Comparison of ENCODE assay signal across 16 cellular contexts in the genomic region with DNA sequence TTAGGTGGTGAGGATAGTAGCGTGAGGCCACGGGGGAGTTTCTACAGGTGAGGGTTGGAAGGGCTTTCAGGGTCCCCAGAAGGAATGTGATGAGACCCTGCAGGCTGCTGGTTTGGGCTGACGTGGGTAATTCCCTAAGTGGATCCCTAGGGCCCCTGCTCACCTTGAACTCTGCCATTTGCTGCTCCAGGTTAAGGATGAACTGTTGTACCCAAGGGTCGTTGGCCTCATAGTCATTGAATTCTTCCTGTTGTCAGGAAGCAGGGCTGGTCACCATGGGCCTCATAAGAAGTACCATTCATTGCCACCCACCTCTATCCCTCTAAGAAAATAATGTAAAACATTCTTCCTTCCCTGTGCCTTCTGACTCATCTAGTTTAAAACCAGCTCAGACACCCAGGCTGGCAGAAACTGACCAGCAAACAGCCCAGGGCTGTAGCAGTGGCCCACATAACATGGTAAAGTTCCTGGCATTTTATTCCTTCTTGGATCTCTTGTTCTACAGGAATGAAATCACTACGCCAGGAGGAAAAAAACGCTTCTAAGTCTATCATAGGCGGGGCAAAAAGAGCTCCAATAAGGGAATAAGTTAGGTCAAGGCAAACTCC. TPM values are rescaled to one million over a fixed set of nuclear protein-coding genes. Genes with fewer than 3 reads are reported as not detected.
DNase-seq lines count a peak whose midpoint lies in the region; ATAC-seq and TF ChIP-seq lines count a peak whose summit lies in the region.
"Had no signal": no experiment of that assay in that cellular context is flagged by ENCODE, and none has a peak within 500 bp of the region (broad histone marks: within the 10 kb centered on the region; RNA-seq: fewer than 3 reads in every experiment).

No MANE protein-coding gene starts in this region.

- H3K4me1 Mint-ChIP-seq in brain: no peaks in the 10 kb centered on the region
- H3K4me1 Mint-ChIP-seq: nephron had no signal

- intact Hi-C loops in IMR-90 (cut with micrococcal nuclease) (loop anchor here (5.0 kb wide), 1 partner anchor 100 kb away; no protein-coding TSS in a partner anchor), vagina (cut with DNase I) (no loop called here), left ventricle myocardium inferior (cut with micrococcal nuclease) (no loop called here)

- no peak; the same call in 1 of the 2 replicates for TF ChIP-seq RAD21 in IMR-90 (IDR thresholded peaks at IDR 0.05; ENCODE audit: low read length)

- peak overlapping the region in 3 of 5 experiments; percentile 49 to 63 (median 61) for H3K27ac Mint-ChIP-seq in brain
- H3K27ac Mint-ChIP-seq: CD8-positive, alpha-beta T cell; nephron had no signal

- no peaks in the 10 kb centered on the region for H4K20me1 ChIP-seq in IMR-90 (ENCODE audit: insufficient read depth, low read length)

- peak overlapping the region; percentile 2 for H2AFZ ChIP-seq in IMR-90 (replicated peaks; ENCODE audit: low read length, poor library complexity)

- H3K27me3 Mint-ChIP-seq in brain: no peaks in the 10 kb centered on the region

- no peak overlapping the region for H4K91ac ChIP-seq in IMR-90 (ENCODE audit: insufficient read depth, low read depth, low read length)

- no peak for TF ChIP-seq EP300 in gastroesophageal sphincter (IDR thresholded peaks at IDR 0.05)

- DNase-seq in AG08396 (ENCODE audit: low spot score) (peak; percentile 53), IMR-90 (peak; percentile 57), vagina (ENCODE audit: extremely low spot score in 2 of 2) (no peak), left ventricle myocardium inferior (no peak), retina (no peak)
- DNase-seq: activated T-cell treated with anti-CD3 and anti-CD28 coated beads, Interleukin-2, amount 50 U/mL, for 1 hour; CD8-positive, alpha-beta T cell; immature natural killer cell; NCI-H1048; NCI-H510A; SIG-M5 had no signal

- no peak for TF ChIP-seq CTCF in IMR-90 (conservative IDR thresholded peaks at IDR 0.05; ENCODE audit: low read depth, low read length)
- no peak for TF ChIP-seq CTCF in brain (conservative IDR thresholded peaks at IDR 0.05)
- no peak for TF ChIP-seq CTCF in gastroesophageal sphincter (IDR thresholded peaks at IDR 0.05)
- TF ChIP-seq CTCF in vagina (IDR thresholded peaks at IDR 0.05): no peak
- no peak for TF ChIP-seq CTCF in left ventricle myocardium inferior (IDR thresholded peaks at IDR 0.05; ENCODE audit: borderline replicate concordance)

- no TSS peak for BruUV-seq in IMR-90 (replicated peaks; lab: Mats Ljungman, UMichigan)

- H3K23ac ChIP-seq in IMR-90 (ENCODE audit: low read depth, low read length): no peak overlapping the region

- in situ Hi-C loops in IMR-90 (cut with MboI; ENCODE audit: low sequenced_read_pairs): no loop called here

- H3K14ac ChIP-seq in IMR-90 (replicated peaks; ENCODE audit: low read depth, low read length): peak overlapping the region; percentile 57; the same call in 1 of the 2 replicates

- H4K8ac ChIP-seq in IMR-90 (ENCODE audit: low read depth in 2 of 2, low read length in 2 of 2): peak overlapping the region in 1 of 2 experiments; percentile 25; a peak in 1 of 4 replicates

- no peak overlapping the region for H3K4me3 ChIP-seq in IMR-90 (ENCODE audit: insufficient read depth, low read depth, low read length)
- no peak overlapping the region for H3K4me3 ChIP-seq in mesodermal cell (ENCODE audit: extremely low read depth, insufficient read depth, low read length, poor library complexity, severe bottlenecking)
- H3K4me3 ChIP-seq in gastroesophageal sphincter: no peak overlapping the region
- no peak overlapping the region for H3K4me3 ChIP-seq in vagina
- no peak overlapping the region for H3K4me3 ChIP-seq in left ventricle myocardium inferior
- H3K4me3 ChIP-seq: cardiac muscle cell had no signal

- peak overlapping the region; percentile 24 for H3K4ac ChIP-seq in IMR-90 (ENCODE audit: low read depth, low read length)

- no peaks in the 10 kb centered on the region for H3K27me3 ChIP-seq in IMR-90 (ENCODE audit: control insufficient read depth, insufficient read depth, low read length)
- H3K27me3 ChIP-seq in gastroesophageal sphincter: no peaks in the 10 kb centered on the region
- H3K27me3 ChIP-seq in vagina: no peaks in the 10 kb centered on the region
- no peaks in the 10 kb centered on the region for H3K27me3 ChIP-seq in left ventricle myocardium inferior (ENCODE audit: low read depth)
- H3K27me3 ChIP-seq: cardiac muscle cell had no signal

- no peak overlapping the region for H2BK20ac ChIP-seq in IMR-90 (ENCODE audit: low read depth, low read length)

- no peak overlapping the region for H3K4me2 ChIP-seq in IMR-90 (ENCODE audit: low read depth, low read length)

- peak overlapping the region; percentile 79 for H2BK5ac ChIP-seq in IMR-90 (ENCODE audit: low read depth, low read length, poor library complexity, severe bottlenecking)

- dilution Hi-C loops in IMR-90 (cut with HindIII; ENCODE audit: low sequenced_read_pairs, unreplicated experiment): no loop called here

- 63% methylated on average over 1 of the region's 7 CpGs; no CpG with 5 or more reads in 1 of the 2 experiments for WGBS in IMR-90 (ENCODE audit: extremely low coverage in 2 of 2, insufficient read length in 1 of 2), 2 experiments
- WGBS in mesodermal cell (ENCODE audit: insufficient coverage in 2 of 2), 2 experiments: 93 to 95% methylated on average over 5 of the region's 7 CpGs
- WGBS in gastroesophageal sphincter (ENCODE audit: low coverage in 1 of 2), 2 donors: 92 to 94% methylated on average over 4 of the region's 7 CpGs

- no peaks in the 10 kb centered on the region for H3K9me3 ChIP-seq in IMR-90 (ENCODE audit: control insufficient read depth, insufficient read depth, low read length)
- H3K9me3 ChIP-seq in mesodermal cell (ENCODE audit: control insufficient read depth, low read length): no peaks in the 10 kb centered on the region
- H3K9me3 ChIP-seq in gastroesophageal sphincter: no peaks in the 10 kb centered on the region
- no peaks in the 10 kb centered on the region for H3K9me3 ChIP-seq in vagina
- H3K9me3 ChIP-seq in left ventricle myocardium inferior (replicated peaks): no peaks in the 10 kb centered on the region

- no peaks in the 10 kb centered on the region for H3K9me3 Mint-ChIP-seq in brain
- H3K9me3 Mint-ChIP-seq: CD8-positive, alpha-beta T cell; immature natural killer cell; nephron had no signal

- ATAC-seq in IMR-90 (ENCODE audit: low read depth) (peak; percentile 84), gastroesophageal sphincter (no peak)
- ATAC-seq: CD8-positive, alpha-beta T cell had no signal

- no peak overlapping the region for H2AK5ac ChIP-seq in IMR-90 (ENCODE audit: low read depth, low read length)

- H3K79me1 ChIP-seq in IMR-90 (ENCODE audit: low read depth in 1 of 2, low read length in 2 of 2): peaks cover 0 to 4% of the 10 kb centered on the region in 2 experiments; a peak in 1 of 4 replicates

- H2BK120ac ChIP-seq in IMR-90 (ENCODE audit: low read depth, low read length): 0 out of 2 replicates have a peak overlapping the region, but pooled peaks have one; percentile 46

- no peak overlapping the region for H2BK15ac ChIP-seq in IMR-90 (ENCODE audit: low read depth, low read length)

- H3K9ac ChIP-seq in IMR-90 (ENCODE audit: low read depth, low read length): no peak overlapping the region

- H3K4me3 Mint-ChIP-seq in brain: no peak overlapping the region
- H3K4me3 Mint-ChIP-seq: CD8-positive, alpha-beta T cell; immature natural killer cell; nephron had no signal

- CTCF ChIA-PET in IMR-90 (lab: Yijun Ruan, JAX): no interaction called here

- H2AK9ac ChIP-seq in IMR-90 (replicated peaks; ENCODE audit: low read depth, low read length, poor library complexity): peak overlapping the region; percentile 3

- H3K27ac ChIP-seq in IMR-90 (ENCODE audit: insufficient read depth, low read length): no peak overlapping the region
- peak overlapping the region; percentile 36 for H3K27ac ChIP-seq in mesodermal cell (ENCODE audit: low read depth, low read length, severe bottlenecking)
- no peak overlapping the region for H3K27ac ChIP-seq in gastroesophageal sphincter
- no peak overlapping the region for H3K27ac ChIP-seq in vagina
- H3K27ac ChIP-seq in left ventricle myocardium inferior (replicated peaks): no peak overlapping the region
- H3K27ac ChIP-seq: cardiac muscle cell had no signal

- H3K9me1 ChIP-seq in IMR-90 (ENCODE audit: insufficient read depth, low read length): peaks cover 20% of the 10 kb centered on the region

- no peak overlapping the region for H3K56ac ChIP-seq in IMR-90 (ENCODE audit: extremely low read depth, insufficient read depth, low read length)

- POLR2A ChIA-PET in IMR-90 (lab: Charles Lee; ENCODE audit: unreplicated experiment): no interaction called here

- peaks cover 35% of the 10 kb centered on the region for H3K36me3 Mint-ChIP-seq in brain

- H3K4me1 ChIP-seq in IMR-90 (ENCODE audit: control insufficient read depth, insufficient read depth, low read length) (peaks cover 11% of the 10 kb centered on the region), mesodermal cell (ENCODE audit: control insufficient read depth, insufficient read depth, low read length, poor library complexity, severe bottlenecking) (peaks cover 6% of the 10 kb centered on the region), gastroesophageal sphincter (peaks cover 0 to 16% (median 0%) of the 10 kb centered on the region in 3 donors), vagina (peaks cover 15% of the 10 kb centered on the region), left ventricle myocardium inferior (peaks cover 34% of the 10 kb centered on the region)

- no peak for TF ChIP-seq POLR2A in IMR-90 (IDR thresholded peaks at IDR 0.05; ENCODE audit: low read depth, low read length)
- no peak for TF ChIP-seq POLR2A in gastroesophageal sphincter (IDR thresholded peaks at IDR 0.05)
- TF ChIP-seq POLR2A in vagina (IDR thresholded peaks at IDR 0.05): no peak

- peak overlapping the region; percentile 21; the same call in 1 of the 2 replicates for H3K18ac ChIP-seq in IMR-90 (ENCODE audit: low read depth, low read length)

- H4K5ac ChIP-seq in IMR-90 (ENCODE audit: low read depth, low read length): no peak overlapping the region

- H3K36me3 ChIP-seq in IMR-90 (ENCODE audit: control insufficient read depth, insufficient read depth, low read length) (peaks cover 57% of the 10 kb centered on the region), mesodermal cell (ENCODE audit: control insufficient read depth, insufficient read depth, low read length) (peaks cover 60% of the 10 kb centered on the region), gastroesophageal sphincter (peaks cover 0 to 95% of the 10 kb centered on the region in 2 donors), vagina (peaks cover 0 to 49% of the 10 kb centered on the region in 2 donors), left ventricle myocardium inferior (peaks cover 64% of the 10 kb centered on the region)

RNA-seq across cellular contexts. Expression of gene FCSK, which starts 27.6 kb away (rescaled TPM):
- total RNA-seq in IMR-90 (2012; rRNA removed) (5.3 and 6.1 TPM in 2 replicates), gastroesophageal sphincter (10 to 100 TPM in 3 of 4 donors, 1 to 10 TPM in 1; 6.9 to 21.8 (median 12.4) TPM), vagina (20.6 TPM), left ventricle myocardium inferior (7.4 TPM)
- polyA plus RNA-seq in IMR-90 (2012; rRNA removed) (7.2 and 8.3 TPM in 2 replicates), brain (ENCODE audit: insufficient read depth, low read depth, low replicate concordance) (9.1 TPM)
- 2.9 and 5.1 TPM in 2 replicates for polyA plus RNA-seq in IMR-90 (2012; cell fraction: cytosol; rRNA removed)
- polyA plus RNA-seq in IMR-90 (2012; cell fraction: nucleus; rRNA removed; ENCODE audit: low replicate concordance): 37.1 and 78.4 TPM in 2 replicates
- polyA plus RNA-seq in mesodermal cell (2013, experiment 1 of 2): 6.2 TPM
- 4.8 TPM for polyA plus RNA-seq in mesodermal cell (2013, experiment 2 of 2)

RNA-seq across cellular contexts. Expression of gene COG4, which starts 41.3 kb away (rescaled TPM):
- total RNA-seq in IMR-90 (2012; rRNA removed) (85.0 and 96.1 TPM in 2 replicates), gastroesophageal sphincter (10 to 100 TPM; 32.3 to 37.4 (median 35.0) TPM), vagina (39.3 TPM), left ventricle myocardium inferior (43.7 TPM)
- polyA plus RNA-seq in IMR-90 (2012; rRNA removed) (47.5 and 49.7 TPM in 2 replicates), brain (ENCODE audit: insufficient read depth, low read depth, low replicate concordance) (77.8 TPM)
- polyA plus RNA-seq in IMR-90 (2012; cell fraction: cytosol; rRNA removed): 71.3 and 112 TPM in 2 replicates
- polyA plus RNA-seq in IMR-90 (2012; cell fraction: nucleus; rRNA removed; ENCODE audit: low replicate concordance): 77.5 and 117 TPM in 2 replicates
- polyA plus RNA-seq in mesodermal cell (2013, experiment 1 of 2): 46.5 TPM
- polyA plus RNA-seq in mesodermal cell (2013, experiment 2 of 2): 44.2 TPM

RNA-seq across cellular contexts. Expression of gene SF3B3, which starts 41.6 kb away (rescaled TPM):
- 97.9 and 112 TPM in 2 replicates for total RNA-seq in IMR-90 (2012; rRNA removed)
- 123 and 134 TPM in 2 replicates for polyA plus RNA-seq in IMR-90 (2012; rRNA removed)
- 57.4 and 93.9 TPM in 2 replicates for polyA plus RNA-seq in IMR-90 (2012; cell fraction: cytosol; rRNA removed)
- 86.5 and 136 TPM in 2 replicates for polyA plus RNA-seq in IMR-90 (2012; cell fraction: nucleus; rRNA removed; ENCODE audit: low replicate concordance)
- 328 TPM for polyA plus RNA-seq in brain (ENCODE audit: insufficient read depth, low read depth, low replicate concordance)
- polyA plus RNA-seq in mesodermal cell (2013, experiment 1 of 2): 221 TPM
- 211 TPM for polyA plus RNA-seq in mesodermal cell (2013, experiment 2 of 2)
- 100 to 1,000 TPM in 1 of 4 donors, 10 to 100 TPM in 3; 73.3 to 115 (median 92.8) TPM for total RNA-seq in gastroesophageal sphincter
- 91.3 TPM for total RNA-seq in vagina
- total RNA-seq in left ventricle myocardium inferior: 129 TPM

RNA-seq across cellular contexts. Expression of gene ST3GAL2, which starts 43.1 kb away (rescaled TPM):
- total RNA-seq in IMR-90 (2012; rRNA removed) (16.4 and 17.4 TPM in 2 replicates), gastroesophageal sphincter (10 to 100 TPM; 17.6 to 35.6 (median 24.8) TPM), vagina (14.0 TPM), left ventricle myocardium inferior (22.3 TPM)
- polyA plus RNA-seq in IMR-90 (2012; rRNA removed) (17.7 and 18.3 TPM in 2 replicates), brain (ENCODE audit: insufficient read depth, low read depth, low replicate concordance) (17.3 TPM)
- polyA plus RNA-seq in IMR-90 (2012; cell fraction: cytosol; rRNA removed): 13.0 and 21.7 TPM in 2 replicates
- 13.5 and 18.2 TPM in 2 replicates for polyA plus RNA-seq in IMR-90 (2012; cell fraction: nucleus; rRNA removed; ENCODE audit: low replicate concordance)
- 35.8 TPM for polyA plus RNA-seq in mesodermal cell (2013, experiment 1 of 2)
- 28.8 TPM for polyA plus RNA-seq in mesodermal cell (2013, experiment 2 of 2)

Comparison
In these comparisons a context has a peak if more than half of its experiments do, and no peak if none do; other contexts are left out.
1. DNase-seq: peak in AG08396 (single experiment) and IMR-90 (single experiment); none in vagina (0 of 2), left ventricle myocardium inferior (single experiment) and retina (single experiment).